ENCODE assay signal across 16 cellular contexts in the genomic region with DNA sequence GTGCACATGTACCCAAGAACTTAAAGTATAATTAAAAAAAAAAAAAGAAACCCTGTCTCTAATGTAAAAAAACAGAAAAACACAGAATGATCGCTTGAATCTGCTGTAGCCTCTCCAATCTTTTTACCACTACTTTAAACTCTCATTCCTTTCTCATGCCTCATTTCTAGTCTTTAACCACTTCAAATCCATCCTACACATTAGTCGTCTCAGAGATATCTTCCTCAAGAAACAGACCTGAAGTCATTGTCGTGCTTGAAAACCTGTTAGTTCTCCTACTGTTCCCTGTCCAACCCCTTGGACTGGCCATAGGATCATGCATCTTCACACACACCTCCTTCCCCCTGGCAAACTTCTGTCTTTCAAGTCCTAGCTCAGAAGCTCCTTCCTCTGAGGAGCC.
A peak's percentile ranks its signal among the peaks of the same experiment; 100 is the strongest.
DNase-seq lines count a peak whose midpoint lies in the region; TF ChIP-seq lines count a peak whose summit lies in the region.
"Had no signal": no experiment of that assay in that cellular context is flagged by ENCODE, and none has a peak within 500 bp of the region (broad histone marks: within the 10 kb centered on the region; RNA-seq: fewer than 3 reads in every experiment).

No MANE protein-coding gene starts in this region.

- H3K9me3 ChIP-seq in effector memory CD4-positive, alpha-beta T cell (ENCODE audit: control insufficient read depth, low read length): no peaks in the 10 kb centered on the region
- H3K9me3 ChIP-seq: HAP-1 had no signal

- H3K27me3 ChIP-seq in effector memory CD4-positive, alpha-beta T cell (replicated peaks; ENCODE audit: control insufficient read depth, insufficient read depth, low read length, poor library complexity, severe bottlenecking): no peaks in the 10 kb centered on the region

- H3K27me3 Mint-ChIP-seq in HFFc6 (ENCODE audit: insufficient read depth) (no peaks in the 10 kb centered on the region; the same call in 1 of the 2 replicates), glutamatergic neuron (ENCODE audit: unreplicated experiment) (no peaks in the 10 kb centered on the region)

- DNase-seq in HFFc6 (peak; percentile 41), astrocyte of the cerebellum (ENCODE audit: low read depth) (peak; percentile 31), glutamatergic neuron (no peak), germinal center (ENCODE audit: low spot score) (no peak), ecto neural progenitor cell (ENCODE audit: low spot score) (no peak), NCI-H2081 treated with DMSO at 0.1 percent for 48 hours (lab: John Stamatoyannopoulos, UW) (no peak)
- no peak for DNase-seq in effector memory CD4-positive, alpha-beta T cell
- DNase-seq: activated CD8-positive, alpha-beta T cell treated with anti-CD3 and anti-CD28 coated beads, Interleukin-2, amount 10 ng/mL, durations not matched to agents 7 days and 5 days; activated naive CD8-positive, alpha-beta T cell treated with anti-CD3 and anti-CD28 coated beads, Interleukin-2, amount 10 ng/mL, durations not matched to agents 7 days and 5 days; CD4-positive, alpha-beta memory T cell; naive thymus-derived CD8-positive, alpha-beta T cell; NCI-H2171; NCI-H82; RPMI8226 had no signal

- H3K27ac Mint-ChIP-seq in HFFc6 (peak overlapping the region; percentile 84), glutamatergic neuron (ENCODE audit: unreplicated experiment) (peak overlapping the region; percentile 2)
- H3K27ac Mint-ChIP-seq: activated CD8-positive, alpha-beta T cell treated with anti-CD3 and anti-CD28 coated beads, Interleukin-2, amount 10 ng/mL, durations not matched to agents 7 days and 5 days; activated naive CD8-positive, alpha-beta T cell treated with anti-CD3 and anti-CD28 coated beads, Interleukin-2, amount 10 ng/mL, durations not matched to agents 7 days and 5 days; CD4-positive, alpha-beta memory T cell; IgD-negative memory B cell; naive thymus-derived CD8-positive, alpha-beta T cell had no signal

- TF ChIP-seq CTCF in HFFc6 (IDR thresholded peaks at IDR 0.05) (no peak), astrocyte of the cerebellum (IDR thresholded peaks at IDR 0.05; ENCODE audit: low read depth, low read length, missing control alignments) (no peak), glutamatergic neuron (IDR thresholded peaks at IDR 0.05; ENCODE audit: partially characterized antibody, unreplicated experiment) (no peak)

- H3K9me3 Mint-ChIP-seq in HFFc6: no peaks in the 10 kb centered on the region
- no peaks in the 10 kb centered on the region for H3K9me3 Mint-ChIP-seq in glutamatergic neuron (ENCODE audit: unreplicated experiment)
- H3K9me3 Mint-ChIP-seq: naive thymus-derived CD8-positive, alpha-beta T cell had no signal

- no peak overlapping the region for H3K27ac ChIP-seq in effector memory CD4-positive, alpha-beta T cell (ENCODE audit: insufficient read depth, low read length, poor library complexity, severe bottlenecking)

- no peaks in the 10 kb centered on the region for H3K4me1 ChIP-seq in effector memory CD4-positive, alpha-beta T cell (ENCODE audit: control insufficient read depth, insufficient read depth, low read length, poor library complexity, severe bottlenecking)
- H3K4me1 ChIP-seq: HAP-1 had no signal

- in situ Hi-C loops in astrocyte of the cerebellum (cut with HindIII; ENCODE audit: low sequenced_read_pairs): no loop called here

- H3K36me3 Mint-ChIP-seq in HFFc6 (ENCODE audit: low read depth) (no peaks in the 10 kb centered on the region), glutamatergic neuron (ENCODE audit: unreplicated experiment) (peaks cover 5% of the 10 kb centered on the region)
- H3K36me3 Mint-ChIP-seq: activated naive CD8-positive, alpha-beta T cell treated with anti-CD3 and anti-CD28 coated beads, Interleukin-2, amount 10 ng/mL, durations not matched to agents 7 days and 5 days; CD4-positive, alpha-beta memory T cell; naive thymus-derived CD8-positive, alpha-beta T cell had no signal

- no peaks in the 10 kb centered on the region for H3K36me3 ChIP-seq in effector memory CD4-positive, alpha-beta T cell (ENCODE audit: control insufficient read depth, insufficient read depth, low read length)
- H3K36me3 ChIP-seq: HAP-1 had no signal

- H3K4me1 Mint-ChIP-seq in HFFc6 (ENCODE audit: low read depth) (peaks cover 33% of the 10 kb centered on the region), glutamatergic neuron (ENCODE audit: low read depth, unreplicated experiment) (no peaks in the 10 kb centered on the region)
- H3K4me1 Mint-ChIP-seq: activated naive CD8-positive, alpha-beta T cell treated with anti-CD3 and anti-CD28 coated beads, Interleukin-2, amount 10 ng/mL, durations not matched to agents 7 days and 5 days; CD4-positive, alpha-beta memory T cell had no signal

- peak overlapping the region; percentile 62; the same call in 1 of the 2 replicates for H3K4me3 Mint-ChIP-seq in HFFc6
- no peak overlapping the region for H3K4me3 Mint-ChIP-seq in glutamatergic neuron (ENCODE audit: unreplicated experiment)
- H3K4me3 Mint-ChIP-seq: activated CD8-positive, alpha-beta T cell treated with anti-CD3 and anti-CD28 coated beads, Interleukin-2, amount 10 ng/mL, durations not matched to agents 7 days and 5 days; activated naive CD8-positive, alpha-beta T cell treated with anti-CD3 and anti-CD28 coated beads, Interleukin-2, amount 10 ng/mL, durations not matched to agents 7 days and 5 days; CD4-positive, alpha-beta memory T cell; IgD-negative memory B cell; naive thymus-derived CD8-positive, alpha-beta T cell had no signal

- no peak overlapping the region for H3K4me3 ChIP-seq in astrocyte of the cerebellum (ENCODE audit: low read depth, low read length)
- H3K4me3 ChIP-seq in effector memory CD4-positive, alpha-beta T cell (ENCODE audit: insufficient read depth, low read depth, low read length, poor library complexity, severe bottlenecking): no peak overlapping the region
- H3K4me3 ChIP-seq: HAP-1 had no signal

Comparison
In these comparisons a context has a peak if more than half of its experiments do, and no peak if none do; other contexts are left out.
1. DNase-seq: peak in HFFc6 (single experiment) and astrocyte of the cerebellum (single experiment); none in glutamatergic neuron (single experiment), germinal center (single experiment), ecto neural progenitor cell (single experiment), NCI-H2081 treated with DMSO at 0.1 percent for 48 hours (single experiment) and effector memory CD4-positive, alpha-beta T cell (0 of 3).